1 cellular context compared by ENCODE assay signal in genomic region chr3:11290743-11291680, GRCh38.
TF ChIP-seq lines count a peak whose summit lies in the region.

No MANE protein-coding gene starts in this region.

TF ChIP-seq in WTC11, 78 proteins besides CTCF, POLR2A, EP300 and RAD21 (continued from another document):
- TF ChIP-seq CREB1 (CRISPR knock-in tag; IDR thresholded peaks at IDR 0.05) = no peak
- no peak for TF ChIP-seq ESRRA (CRISPR knock-in tag; IDR thresholded peaks at IDR 0.05; ENCODE audit: borderline replicate concordance)
- TF ChIP-seq, protein P1, sequence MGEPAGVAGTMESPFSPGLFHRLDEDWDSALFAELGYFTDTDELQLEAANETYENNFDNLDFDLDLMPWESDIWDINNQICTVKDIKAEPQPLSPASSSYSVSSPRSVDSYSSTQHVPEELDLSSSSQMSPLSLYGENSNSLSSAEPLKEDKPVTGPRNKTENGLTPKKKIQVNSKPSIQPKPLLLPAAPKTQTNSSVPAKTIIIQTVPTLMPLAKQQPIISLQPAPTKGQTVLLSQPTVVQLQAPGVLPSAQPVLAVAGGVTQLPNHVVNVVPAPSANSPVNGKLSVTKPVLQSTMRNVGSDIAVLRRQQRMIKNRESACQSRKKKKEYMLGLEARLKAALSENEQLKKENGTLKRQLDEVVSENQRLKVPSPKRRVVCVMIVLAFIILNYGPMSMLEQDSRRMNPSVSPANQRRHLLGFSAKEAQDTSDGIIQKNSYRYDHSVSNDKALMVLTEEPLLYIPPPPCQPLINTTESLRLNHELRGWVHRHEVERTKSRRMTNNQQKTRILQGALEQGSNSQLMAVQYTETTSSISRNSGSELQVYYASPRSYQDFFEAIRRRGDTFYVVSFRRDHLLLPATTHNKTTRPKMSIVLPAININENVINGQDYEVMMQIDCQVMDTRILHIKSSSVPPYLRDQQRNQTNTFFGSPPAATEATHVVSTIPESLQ (CRISPR knock-in tag; IDR thresholded peaks at IDR 0.05) = no peak
- TF ChIP-seq ZNF263 (CRISPR knock-in tag; IDR thresholded peaks at IDR 0.05; ENCODE audit: low read depth) = no peak
